14 cellular contexts compared by ENCODE assay signal in genomic region chr3:100022506-100022905, GRCh38.
DNase-seq lines count a peak whose midpoint lies in the region; ATAC-seq and TF ChIP-seq lines count a peak whose summit lies in the region.
"Had no signal": no experiment of that assay in that cellular context is flagged by ENCODE, and none has a peak within 500 bp of the region (broad histone marks: within the 10 kb centered on the region; RNA-seq: fewer than 3 reads in every experiment).

No MANE protein-coding gene starts in this region.

- H3K27ac ChIP-seq in GM23248 (peak overlapping the region; percentile 66), ascending aorta (peak overlapping the region; percentile 71 to 81), gastrocnemius medialis (peak overlapping the region in 3 of 4 donors; percentile 63 to 87 (median 83)), stomach (no peak overlapping the region)

- H3K36me3 ChIP-seq in GM23248 (ENCODE audit: low read depth): no peaks in the 10 kb centered on the region
- no peaks in the 10 kb centered on the region for H3K36me3 ChIP-seq in ascending aorta
- no peaks in the 10 kb centered on the region for H3K36me3 ChIP-seq in gastrocnemius medialis
- H3K36me3 ChIP-seq in stomach: no peaks in the 10 kb centered on the region

- TF ChIP-seq POLR2A in gastrocnemius medialis (IDR thresholded peaks at IDR 0.05) (no peak), stomach (IDR thresholded peaks at IDR 0.05) (no peak)

- H3K4me3 ChIP-seq in GM23248 (no peak overlapping the region), ascending aorta (no peak overlapping the region), gastrocnemius medialis (no peak overlapping the region), stomach (no peak overlapping the region)
- H3K4me3 ChIP-seq: K562 had no signal

- H3K4me1 ChIP-seq in GM23248 (ENCODE audit: insufficient read depth) (peaks cover 44% of the 10 kb centered on the region), ascending aorta (peaks cover 5 to 44% of the 10 kb centered on the region in 2 donors), gastrocnemius medialis (peaks cover 34 to 50% of the 10 kb centered on the region in 2 donors), stomach (peaks cover 0 to 34% (median 19%) of the 10 kb centered on the region in 4 donors)

- no peaks in the 10 kb centered on the region for H3K9me2 ChIP-seq in GM23248 (ENCODE audit: insufficient read depth)

- H3K9ac ChIP-seq in GM23248: peak overlapping the region; percentile 26; the same call in 1 of the 2 replicates

- no peak overlapping the region for H3K4me2 ChIP-seq in GM23248 (ENCODE audit: unreplicated experiment)

- no peaks in the 10 kb centered on the region for H3K27me3 ChIP-seq in GM23248 (replicated peaks; ENCODE audit: insufficient read depth)
- no peaks in the 10 kb centered on the region for H3K27me3 ChIP-seq in ascending aorta
- no peaks in the 10 kb centered on the region for H3K27me3 ChIP-seq in gastrocnemius medialis
- H3K27me3 ChIP-seq in stomach: no peaks in the 10 kb centered on the region

- peaks cover 14% of the 10 kb centered on the region; the same call in 1 of the 2 replicates for H3F3A ChIP-seq in GM23248 (ENCODE audit: insufficient read depth)

- TF ChIP-seq EP300 in stomach (IDR thresholded peaks at IDR 0.05): no peak

- DNase-seq in GM23248: no peak
- no peak for DNase-seq in ascending aorta (ENCODE audit: low spot score in 2 of 2)
- peak; percentile 39 for DNase-seq in glomerular visceral epithelial cell (ENCODE audit: extremely low spot score)
- no peak for DNase-seq in gastrocnemius medialis
- no peak for DNase-seq in stomach
- DNase-seq in COLO668 (lab: John Stamatoyannopoulos, UW; ENCODE audit: unreplicated experiment): no peak
- DNase-seq: AML-193; CD4-positive, alpha-beta T cell; GF-D8; H9; NCI-H226 had no signal

- no peaks in the 10 kb centered on the region for H4K20me1 ChIP-seq in GM23248 (ENCODE audit: insufficient read depth)

- H3K9me3 ChIP-seq in GM23248 (ENCODE audit: low read depth) (no peaks in the 10 kb centered on the region), ascending aorta (no peaks in the 10 kb centered on the region), gastrocnemius medialis (no peaks in the 10 kb centered on the region), stomach (no peaks in the 10 kb centered on the region)

- in situ Hi-C loops in GM23248 (cut with MboI): no loop called here
- in situ Hi-C loops in gastrocnemius medialis (cut with MboI; ENCODE audit: low sequenced_read_pairs in 4 of 4): no loop called here

- ATAC-seq in gastrocnemius medialis (no peak), GM18861 (IDR thresholded peaks at IDR 0.05; ENCODE audit: unreplicated experiment) (no peak), HG03457 (IDR thresholded peaks at IDR 0.05; ENCODE audit: unreplicated experiment) (no peak)
- ATAC-seq: K562 had no signal

- TF ChIP-seq CTCF in ascending aorta (IDR thresholded peaks at IDR 0.05) (no peak), gastrocnemius medialis (IDR thresholded peaks at IDR 0.05 in 4 of 5, conservative IDR thresholded peaks at IDR 0.05 in 1 of 5) (no peak), stomach (IDR thresholded peaks at IDR 0.05) (no peak)

- no peaks in the 10 kb centered on the region for H3K79me2 ChIP-seq in GM23248 (ENCODE audit: insufficient read depth)

- no peak overlapping the region for H2AFZ ChIP-seq in GM23248

- intact Hi-C loops in ascending aorta (cut with DNase I): no loop called here
- intact Hi-C loops in gastrocnemius medialis (cut with DNase I; ENCODE audit: low total_unique reads): no loop called here
- intact Hi-C loops in stomach (cut with DNase I; ENCODE audit: low total_unique reads): no loop called here

Comparison
In these comparisons a context has a peak if more than half of its experiments do, and no peak if none do; other contexts are left out.
1. H3K27ac ChIP-seq: peak in GM23248 (single experiment), ascending aorta (2 of 2) and gastrocnemius medialis (3 of 4); none in stomach (0 of 5).